In genomic region chr17:3536736-3537135, GRCh38 we compare ENCODE assay signal across 27 cellular contexts. TPM values are rescaled to one million over a fixed set of nuclear protein-coding genes. Genes with fewer than 3 reads are reported as not detected.
A peak's percentile ranks its signal among the peaks of the same experiment; 100 is the strongest.
DNase-seq lines count a peak whose midpoint lies in the region; ATAC-seq, FAIRE-seq and TF ChIP-seq lines count a peak whose summit lies in the region.
"Had no signal": no experiment of that assay in that cellular context is flagged by ENCODE, and none has a peak within 500 bp of the region (broad histone marks: within the 10 kb centered on the region; RNA-seq: fewer than 3 reads in every experiment).

No MANE protein-coding gene starts in this region.

- H3K4me1 Mint-ChIP-seq in T-helper 17 cell: peaks cover 8% of the 10 kb centered on the region

- peak overlapping the region; percentile 49 for H2AFZ ChIP-seq in smooth muscle cell (ENCODE audit: low read depth)

- H3K79me2 ChIP-seq in smooth muscle cell (ENCODE audit: low read depth): no peaks in the 10 kb centered on the region

- ATAC-seq in T-helper 17 cell (no peak), GM21367 (IDR thresholded peaks at IDR 0.05; ENCODE audit: unreplicated experiment) (no peak)
- ATAC-seq: activated CD8-positive, alpha-beta T cell treated with anti-CD3 and anti-CD28 coated beads, Interleukin-2, amount 10 ng/mL, durations not matched to agents 7 days and 5 days; left colon; naive thymus-derived CD4-positive, alpha-beta T cell; Panc1; stimulated activated naive CD8-positive, alpha-beta T cell treated with anti-CD3 and anti-CD28 coated beads, Interleukin-15, Interleukin-2, amounts not matched to agents 100 U/mL and 50 U/mL, for 24 hours had no signal

- H3K9ac ChIP-seq in kidney (ENCODE audit: low read length in 2 of 2): no peak overlapping the region
- H3K9ac ChIP-seq in smooth muscle cell (ENCODE audit: low read depth): no peak overlapping the region

- H3K4me1 ChIP-seq in kidney (ENCODE audit: control insufficient read depth in 1 of 2, insufficient read depth in 1 of 2, low read depth in 1 of 2, low read length in 2 of 2) (no peaks in the 10 kb centered on the region), smooth muscle cell (ENCODE audit: low read depth) (no peaks in the 10 kb centered on the region)
- H3K4me1 ChIP-seq: breast epithelium, colonic mucosa, SJCRH30 had no signal

- H3K9me3 ChIP-seq in T-helper 17 cell (ENCODE audit: control insufficient read depth, low read length, poor library complexity, severe bottlenecking): no peaks in the 10 kb centered on the region
- H3K9me3 ChIP-seq in kidney (ENCODE audit: control insufficient read depth in 1 of 2, low read length in 2 of 2): no peaks in the 10 kb centered on the region
- no peaks in the 10 kb centered on the region for H3K9me3 ChIP-seq in smooth muscle cell (replicated peaks; ENCODE audit: low read depth)
- H3K9me3 ChIP-seq: breast epithelium, colonic mucosa, SJCRH30 had no signal

- H3K36me3 Mint-ChIP-seq in T-helper 17 cell (ENCODE audit: low read depth): no peaks in the 10 kb centered on the region
- H3K36me3 Mint-ChIP-seq: CD4-positive, CD25-positive, alpha-beta regulatory T cell; naive thymus-derived CD4-positive, alpha-beta T cell had no signal

- TF ChIP-seq CTCF in kidney (IDR thresholded peaks at IDR 0.05; ENCODE audit: borderline replicate concordance, extremely low read depth, insufficient read depth) (no peak), smooth muscle cell (IDR thresholded peaks at IDR 0.05; ENCODE audit: borderline replicate concordance, insufficient read depth, poor library complexity, severe bottlenecking) (no peak)

- 35% methylated on average over 5 of the region's 5 CpGs for WGBS in smooth muscle cell (ENCODE audit: low lambda C conversion rate)

- no peaks in the 10 kb centered on the region for H4K20me1 ChIP-seq in smooth muscle cell (ENCODE audit: low read depth)

- H3K27ac Mint-ChIP-seq in T-helper 17 cell: peak overlapping the region; percentile 32
- H3K27ac Mint-ChIP-seq: activated CD8-positive, alpha-beta T cell treated with anti-CD3 and anti-CD28 coated beads, Interleukin-2, amount 10 ng/mL, durations not matched to agents 7 days and 5 days had no signal

- H3K4me3 ChIP-seq in kidney (ENCODE audit: low read length in 2 of 2) (no peak overlapping the region), smooth muscle cell (no peak overlapping the region)
- H3K4me3 ChIP-seq: colonic mucosa, SJCRH30 had no signal

- no peak for FAIRE-seq in kidney (lab: Jason Lieb, UNC)
- FAIRE-seq: H54 had no signal

- H3K4me3 Mint-ChIP-seq in T-helper 17 cell: no peak overlapping the region

- peak overlapping the region; percentile 90 for H3K4me2 ChIP-seq in smooth muscle cell

- DNase-seq in H4 (ENCODE audit: low spot score) (peak; percentile 16), T-helper 17 cell (no peak), kidney (peak; percentile 14), smooth muscle cell (lab: John Stamatoyannopoulos, UW; ENCODE audit: unreplicated experiment) (no peak), SK-N-DZ (ENCODE audit: low spot score) (no peak), NCI-H187 (lab: John Stamatoyannopoulos, UW) (no peak)
- DNase-seq: activated CD4-positive, CD25-positive, alpha-beta regulatory T cell treated with anti-CD3 and anti-CD28 coated beads, Interleukin-2, amount 50 U/mL, for 72 hours; activated CD8-positive, alpha-beta T cell treated with anti-CD3 and anti-CD28 coated beads, Interleukin-2, amount 10 ng/mL, durations not matched to agents 7 days and 5 days; activated naive CD4-positive, alpha-beta T cell; amniotic stem cell; CD4-positive, CD25-positive, alpha-beta regulatory T cell; colonic mucosa; DMS53; GDM1; left colon; naive thymus-derived CD4-positive, alpha-beta T cell; NCI-H1436 treated with DMSO at 0.1 percent for 48 hours; NCI-H2171 treated with DMSO at 0.1 percent for 48 hours; NCI-H524; SJCRH30; stimulated activated naive CD8-positive, alpha-beta T cell treated with anti-CD3 and anti-CD28 coated beads, Interleukin-15, Interleukin-2, amounts not matched to agents 100 U/mL and 50 U/mL, for 24 hours; T-helper 1 cell; trophoblast cell had no signal

- intact Hi-C loops in kidney (cut with DNase I): no loop called here

- H3K27me3 Mint-ChIP-seq in T-helper 17 cell: peaks cover 13% of the 10 kb centered on the region

- H3K27me3 ChIP-seq in smooth muscle cell (ENCODE audit: low read depth): no peaks in the 10 kb centered on the region
- H3K27me3 ChIP-seq: colonic mucosa, SJCRH30 had no signal

- no peak overlapping the region for H3K27ac ChIP-seq in kidney (ENCODE audit: low read depth in 2 of 2, low read length in 2 of 2)
- H3K27ac ChIP-seq in smooth muscle cell (ENCODE audit: low read depth): peak overlapping the region; percentile 5
- H3K27ac ChIP-seq: colonic mucosa, SJCRH30 had no signal

- H3F3A ChIP-seq in smooth muscle cell (ENCODE audit: low read depth): no peaks in the 10 kb centered on the region

- no peaks in the 10 kb centered on the region for H3K36me3 ChIP-seq in kidney (ENCODE audit: control insufficient read depth in 1 of 2, insufficient read depth in 2 of 2, low read length in 2 of 2)
- no peaks in the 10 kb centered on the region for H3K36me3 ChIP-seq in smooth muscle cell (ENCODE audit: low read depth)
- H3K36me3 ChIP-seq: breast epithelium, colonic mucosa, SJCRH30 had no signal

RNA-seq across cellular contexts. Expression of gene TRPV3, which starts 20.9 kb away (rescaled TPM):
- total RNA-seq in H4 (2014; rRNA removed; shearing (Covaris generic)): not detected in 2 replicates
- total RNA-seq in T-helper 17 cell (under 1 TPM; 0.27 to 0.55 TPM), kidney (1.2 TPM), smooth muscle cell (2.3 and 6.4 TPM in 2 replicates)
- polyA plus RNA-seq in kidney (ENCODE audit: insufficient read depth, low read depth, low replicate concordance) (0.13 TPM), smooth muscle cell (0.53 and 2.7 TPM in 2 replicates)
- 2.5 and 3.0 TPM in 2 replicates for polyA plus RNA-seq in SK-N-DZ (2014; cell fraction: cytosol; rRNA removed)
- 5.4 and 5.8 TPM in 2 replicates for polyA plus RNA-seq in SK-N-DZ (2014; cell fraction: nucleus; rRNA removed)
- polyA plus RNA-seq: naive thymus-derived CD4-positive, alpha-beta T cell had no signal

Comparison
In these comparisons a context has a peak if more than half of its experiments do, and no peak if none do; other contexts are left out.
1. DNase-seq: peak in H4 (single experiment) and kidney (single experiment); none in T-helper 17 cell (0 of 3), smooth muscle cell (single experiment), SK-N-DZ (single experiment) and NCI-H187 (0 of 2).